16 cellular contexts compared by ENCODE assay signal in genomic region chr6:144500886-144501285, GRCh38.
DNase-seq lines count a peak whose midpoint lies in the region; ATAC-seq and TF ChIP-seq lines count a peak whose summit lies in the region.
"Had no signal": no experiment of that assay in that cellular context is flagged by ENCODE, and none has a peak within 500 bp of the region (broad histone marks: within the 10 kb centered on the region; RNA-seq: fewer than 3 reads in every experiment).

No MANE protein-coding gene starts in this region.

- H3K9me3 ChIP-seq in KOPT-K1 (ENCODE audit: insufficient read depth, low read length, poor library complexity, severe bottlenecking), result peaks cover 22% of the 10 kb centered on the region
- H3K9me3 ChIP-seq: SJSA1 had no signal

- no peak for TF ChIP-seq CTCF in chondrocyte (IDR thresholded peaks at IDR 0.05)

- H3K36me3 Mint-ChIP-seq in activated CD4-positive, alpha-beta T cell treated with anti-CD3 and anti-CD28 coated beads, Interleukin-2, amount 10 ng/mL, durations not matched to agents 24 days and 14 days (ENCODE audit: low read depth), result peaks cover 68% of the 10 kb centered on the region
- peaks cover 40% of the 10 kb centered on the region for H3K36me3 Mint-ChIP-seq in chondrocyte (ENCODE audit: low read depth)
- H3K36me3 Mint-ChIP-seq in natural killer cell treated with Interleukin-12 subunit alpha and Interleukin-12 subunit beta and Interleukin-15 and Interleukin-18, amount 100 ng/mL, for 72 hours, result peaks cover 54% of the 10 kb centered on the region

- intact Hi-C loops in activated CD4-positive, alpha-beta T cell treated with anti-CD3 and anti-CD28 coated beads, Interleukin-2, amount 10 ng/mL, durations not matched to agents 24 days and 14 days (cut with micrococcal nuclease), result no loop called here

- H3K4me3 Mint-ChIP-seq in activated CD4-positive, alpha-beta T cell treated with anti-CD3 and anti-CD28 coated beads, Interleukin-2, amount 10 ng/mL, durations not matched to agents 24 days and 14 days, result no peak overlapping the region
- H3K4me3 Mint-ChIP-seq in chondrocyte (ENCODE audit: unreplicated experiment), result no peak overlapping the region
- H3K4me3 Mint-ChIP-seq in natural killer cell treated with Interleukin-12 subunit alpha and Interleukin-12 subunit beta and Interleukin-15 and Interleukin-18, amount 100 ng/mL, for 72 hours, result peak overlapping the region; percentile 68

- peaks cover 44% of the 10 kb centered on the region for H3K36me3 ChIP-seq in KOPT-K1 (ENCODE audit: insufficient read depth, low read length)

- no peak for DNase-seq in activated CD4-positive, alpha-beta T cell treated with anti-CD3 and anti-CD28 coated beads, Interleukin-2, amount 10 ng/mL, durations not matched to agents 24 days and 14 days
- no peak for DNase-seq in activated CD4-positive, alpha-beta T cell treated with anti-CD3 and anti-CD28 coated beads, Interleukin-2, amount 50 U/mL, for 1 hour
- DNase-seq in chondrocyte (ENCODE audit: low spot score) (no peak), NAMALWA (ENCODE audit: low spot score) (no peak), NCI-H446 treated with DMSO at 0.1 percent for 48 hours (lab: John Stamatoyannopoulos, UW) (no peak)
- no peak for DNase-seq in natural killer cell treated with Interleukin-12 subunit alpha and Interleukin-12 subunit beta and Interleukin-15 and Interleukin-18, amount 100 ng/mL, for 72 hours (ENCODE audit: low spot score)
- DNase-seq in stimulated activated CD4-positive, alpha-beta T cell treated with anti-CD3 and anti-CD28 coated beads, Interleukin-4, amount 100 ng/mL, for 4 hours, result no peak
- DNase-seq: NCI-H187 treated with DMSO at 0.1 percent for 48 hours; NCI-H510A treated with DMSO at 0.1 percent for 48 hours; sigmoid colon; stimulated activated CD4-positive, alpha-beta T cell treated with anti-CD3 and anti-CD28 coated beads, Interleukin-2, amount 100 ng/mL, for 48 hours; transverse colon had no signal

- H3K27me3 Mint-ChIP-seq in activated CD4-positive, alpha-beta T cell treated with anti-CD3 and anti-CD28 coated beads, Interleukin-2, amount 10 ng/mL, durations not matched to agents 24 days and 14 days, result no peaks in the 10 kb centered on the region
- H3K27me3 Mint-ChIP-seq in chondrocyte (ENCODE audit: low read depth), result no peaks in the 10 kb centered on the region
- H3K27me3 Mint-ChIP-seq in natural killer cell treated with Interleukin-12 subunit alpha and Interleukin-12 subunit beta and Interleukin-15 and Interleukin-18, amount 100 ng/mL, for 72 hours, result no peaks in the 10 kb centered on the region

- H3K9me3 Mint-ChIP-seq in activated CD4-positive, alpha-beta T cell treated with anti-CD3 and anti-CD28 coated beads, Interleukin-2, amount 10 ng/mL, durations not matched to agents 24 days and 14 days, result peaks cover 29% of the 10 kb centered on the region
- H3K9me3 Mint-ChIP-seq in chondrocyte (ENCODE audit: low read depth), result peaks cover 23% of the 10 kb centered on the region
- H3K9me3 Mint-ChIP-seq in natural killer cell treated with Interleukin-12 subunit alpha and Interleukin-12 subunit beta and Interleukin-15 and Interleukin-18, amount 100 ng/mL, for 72 hours, result peaks cover 14% of the 10 kb centered on the region

- peak overlapping the region; percentile 3 for H3K27ac Mint-ChIP-seq in activated CD4-positive, alpha-beta T cell treated with anti-CD3 and anti-CD28 coated beads, Interleukin-2, amount 10 ng/mL, durations not matched to agents 24 days and 14 days
- peak overlapping the region; percentile 2 for H3K27ac Mint-ChIP-seq in chondrocyte (ENCODE audit: unreplicated experiment)
- peak overlapping the region; percentile 52 to 63 for H3K27ac Mint-ChIP-seq in natural killer cell treated with Interleukin-12 subunit alpha and Interleukin-12 subunit beta and Interleukin-15 and Interleukin-18, amount 100 ng/mL, for 72 hours

- peaks cover 19% of the 10 kb centered on the region for H3K4me1 Mint-ChIP-seq in activated CD4-positive, alpha-beta T cell treated with anti-CD3 and anti-CD28 coated beads, Interleukin-2, amount 10 ng/mL, durations not matched to agents 24 days and 14 days
- peaks cover 3% of the 10 kb centered on the region for H3K4me1 Mint-ChIP-seq in chondrocyte (ENCODE audit: low read depth)
- H3K4me1 Mint-ChIP-seq in natural killer cell treated with Interleukin-12 subunit alpha and Interleukin-12 subunit beta and Interleukin-15 and Interleukin-18, amount 100 ng/mL, for 72 hours (ENCODE audit: low read depth in 2 of 2), result peaks cover 45 to 56% of the 10 kb centered on the region in 2 donors

- H3K27ac ChIP-seq in KOPT-K1 (ENCODE audit: low read depth, low read length, poor library complexity, severe bottlenecking), result peak overlapping the region; percentile 48
- H3K27ac ChIP-seq: epithelial cell of prostate, gastroesophageal sphincter, sigmoid colon, SJSA1, transverse colon had no signal

- peak; percentile 80 to 92 for ATAC-seq in natural killer cell treated with Interleukin-12 subunit alpha and Interleukin-12 subunit beta and Interleukin-15 and Interleukin-18, amount 100 ng/mL, for 72 hours
- ATAC-seq: gastroesophageal sphincter had no signal

Comparison
In these comparisons a context has a peak if more than half of its experiments do, and no peak if none do; other contexts are left out.
1. H3K27ac Mint-ChIP-seq: peak in every context shown above with its lines; median percentile 58 in natural killer cell treated with Interleukin-12 subunit alpha and Interleukin-12 subunit beta and Interleukin-15 and Interleukin-18, amount 100 ng/mL, for 72 hours; 3 in activated CD4-positive, alpha-beta T cell treated with anti-CD3 and anti-CD28 coated beads, Interleukin-2, amount 10 ng/mL, durations not matched to agents 24 days and 14 days; 2 in chondrocyte.